ENCODE assay signal across 12 cellular contexts in the genomic region with DNA sequence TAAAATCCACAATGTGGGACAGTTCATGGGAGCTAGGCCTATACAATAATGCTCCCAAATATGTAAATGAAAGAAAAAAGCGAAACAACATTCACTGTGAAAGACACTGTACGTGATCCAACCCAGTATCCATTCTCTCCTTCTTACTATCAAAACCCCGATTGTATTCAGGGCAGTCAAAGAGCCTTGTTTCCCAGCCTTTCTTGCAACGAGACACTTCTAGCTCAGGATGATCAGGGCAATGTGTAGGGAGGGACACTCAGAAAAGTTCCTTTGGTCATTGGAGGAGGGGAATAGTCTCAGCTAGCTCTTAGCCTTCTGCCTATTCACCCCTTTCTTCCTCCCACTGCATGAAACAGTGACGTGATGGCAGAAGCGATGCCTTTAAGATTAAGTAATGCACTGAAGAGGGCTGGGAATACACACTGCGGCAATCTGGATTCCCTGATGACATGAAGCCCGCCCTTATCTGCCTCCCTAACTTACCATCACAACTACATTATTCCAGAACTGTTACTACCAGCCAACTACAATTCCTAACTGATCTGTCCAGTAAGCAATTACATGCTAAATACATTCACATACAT. TPM values are rescaled to one million over a fixed set of nuclear protein-coding genes. Genes with fewer than 3 reads are reported as not detected.
DNase-seq lines count a peak whose midpoint lies in the region; ATAC-seq and TF ChIP-seq lines count a peak whose summit lies in the region.
"Had no signal": no experiment of that assay in that cellular context is flagged by ENCODE, and none has a peak within 500 bp of the region (broad histone marks: within the 10 kb centered on the region; RNA-seq: fewer than 3 reads in every experiment).

No MANE protein-coding gene starts in this region.

- no peak for TF ChIP-seq EP300 in esophagus muscularis mucosa (IDR thresholded peaks at IDR 0.05)

- DNase-seq in esophagus muscularis mucosa (ENCODE audit: extremely low spot score) = no peak
- peak; percentile 22 for DNase-seq in midbrain (lab: John Stamatoyannopoulos, UW)
- peak; percentile 65 for DNase-seq in testis
- DNase-seq in activated CD4-positive, CD25-positive, alpha-beta regulatory T cell (lab: John Stamatoyannopoulos, UW) = no peak
- no peak for DNase-seq in activated T-helper 1 cell treated with anti-CD3 and anti-CD28 coated beads, Interleukin-12 subunit alpha, Interleukin-12 subunit beta, Interleukin-2, Interleukin-4 antibody, amounts not matched to agents 30 ng/mL and 10 ng/mL and 1 ng/mL, durations not matched to agents 14 hours and 24 hours and 36 hours (ENCODE audit: low spot score)
- DNase-seq: amniotic stem cell, NCI-H1417 treated with DMSO at 0.1 percent for 48 hours, T-helper 9 cell had no signal

- peaks cover 22 to 55% (median 46%) of the 10 kb centered on the region in 4 donors for H3K4me1 ChIP-seq in esophagus muscularis mucosa
- H3K4me1 ChIP-seq in testis = peaks cover 13% of the 10 kb centered on the region

- H3K27ac ChIP-seq in esophagus muscularis mucosa (replicated peaks in 1 of 4) (peak overlapping the region; percentile 25 to 60 (median 35)), testis (peak overlapping the region; percentile 60 to 71)

- TF ChIP-seq CTCF in esophagus muscularis mucosa (IDR thresholded peaks at IDR 0.05) (no peak), testis (IDR thresholded peaks at IDR 0.05) (no peak)

- H3K27me3 ChIP-seq in esophagus muscularis mucosa = no peaks in the 10 kb centered on the region
- H3K27me3 ChIP-seq in testis = no peaks in the 10 kb centered on the region

- H3K36me3 ChIP-seq in esophagus muscularis mucosa (peaks cover 0 to 18% (median 10%) of the 10 kb centered on the region in 4 donors), testis (ENCODE audit: low read depth, missing control alignments) (no peaks in the 10 kb centered on the region)

- peak; percentile 14 for ATAC-seq in SK-N-SH treated with all-trans-retinoic acid at 6 μM for 48 hours
- ATAC-seq in GM21717 (IDR thresholded peaks at IDR 0.05; ENCODE audit: unreplicated experiment) = no peak
- ATAC-seq in HG02571 (IDR thresholded peaks at IDR 0.05; ENCODE audit: unreplicated experiment) = no peak
- ATAC-seq: esophagus mucosa had no signal

- H3K4me3 ChIP-seq in esophagus muscularis mucosa = peak overlapping the region in 1 of 4 donors; percentile 9
- no peak overlapping the region for H3K4me3 ChIP-seq in testis

- no peaks in the 10 kb centered on the region for H3K9me3 Mint-ChIP-seq in activated T-helper 1 cell treated with anti-CD3 and anti-CD28 coated beads, Interleukin-12 subunit alpha, Interleukin-12 subunit beta, Interleukin-2, Interleukin-4 antibody, amounts not matched to agents 30 ng/mL and 10 ng/mL and 1 ng/mL, durations not matched to agents 14 hours and 24 hours and 36 hours

- 58% methylated on average over 8 of the region's 8 CpGs for WGBS in esophagus muscularis mucosa
- WGBS in testis, 2 donors = 75 to 82% methylated on average over 8 of the region's 8 CpGs

- H3K4me3 Mint-ChIP-seq in activated T-helper 1 cell treated with anti-CD3 and anti-CD28 coated beads, Interleukin-12 subunit alpha, Interleukin-12 subunit beta, Interleukin-2, Interleukin-4 antibody, amounts not matched to agents 30 ng/mL and 10 ng/mL and 1 ng/mL, durations not matched to agents 14 hours and 24 hours and 36 hours = no peak overlapping the region

- H3K36me3 Mint-ChIP-seq in activated T-helper 1 cell treated with anti-CD3 and anti-CD28 coated beads, Interleukin-12 subunit alpha, Interleukin-12 subunit beta, Interleukin-2, Interleukin-4 antibody, amounts not matched to agents 30 ng/mL and 10 ng/mL and 1 ng/mL, durations not matched to agents 14 hours and 24 hours and 36 hours (ENCODE audit: low read depth) = peaks cover 7% of the 10 kb centered on the region

- H3K4me1 Mint-ChIP-seq in activated T-helper 1 cell treated with anti-CD3 and anti-CD28 coated beads, Interleukin-12 subunit alpha, Interleukin-12 subunit beta, Interleukin-2, Interleukin-4 antibody, amounts not matched to agents 30 ng/mL and 10 ng/mL and 1 ng/mL, durations not matched to agents 14 hours and 24 hours and 36 hours (ENCODE audit: low read depth) = peaks cover 16% of the 10 kb centered on the region

- H3K27ac Mint-ChIP-seq in activated T-helper 1 cell treated with anti-CD3 and anti-CD28 coated beads, Interleukin-12 subunit alpha, Interleukin-12 subunit beta, Interleukin-2, Interleukin-4 antibody, amounts not matched to agents 30 ng/mL and 10 ng/mL and 1 ng/mL, durations not matched to agents 14 hours and 24 hours and 36 hours = no peak overlapping the region

- no peaks in the 10 kb centered on the region for H3K27me3 Mint-ChIP-seq in activated T-helper 1 cell treated with anti-CD3 and anti-CD28 coated beads, Interleukin-12 subunit alpha, Interleukin-12 subunit beta, Interleukin-2, Interleukin-4 antibody, amounts not matched to agents 30 ng/mL and 10 ng/mL and 1 ng/mL, durations not matched to agents 14 hours and 24 hours and 36 hours (ENCODE audit: insufficient read depth)

- TF ChIP-seq POLR2A in esophagus muscularis mucosa (IDR thresholded peaks at IDR 0.05; ENCODE audit: low read depth) (no peak), testis (IDR thresholded peaks at IDR 0.05) (no peak)

- H3K9me3 ChIP-seq in esophagus muscularis mucosa (no peaks in the 10 kb centered on the region), testis (no peaks in the 10 kb centered on the region)

- intact Hi-C loops in esophagus muscularis mucosa (cut with DNase I) = no loop called here
- intact Hi-C loops in testis (cut with DNase I; ENCODE audit: low total_unique reads) = no loop called here
- intact Hi-C loops in activated T-helper 1 cell treated with anti-CD3 and anti-CD28 coated beads, Interleukin-12 subunit alpha, Interleukin-12 subunit beta, Interleukin-2, Interleukin-4 antibody, amounts not matched to agents 30 ng/mL and 10 ng/mL and 1 ng/mL, durations not matched to agents 14 hours and 24 hours and 36 hours (cut with micrococcal nuclease) = no loop called here

TF ChIP-seq in SK-N-SH treated with all-trans-retinoic acid at 6 μM for 48 hours, 23 proteins besides CTCF, POLR2A, EP300 and RAD21:
- TF ChIP-seq, protein P1, sequence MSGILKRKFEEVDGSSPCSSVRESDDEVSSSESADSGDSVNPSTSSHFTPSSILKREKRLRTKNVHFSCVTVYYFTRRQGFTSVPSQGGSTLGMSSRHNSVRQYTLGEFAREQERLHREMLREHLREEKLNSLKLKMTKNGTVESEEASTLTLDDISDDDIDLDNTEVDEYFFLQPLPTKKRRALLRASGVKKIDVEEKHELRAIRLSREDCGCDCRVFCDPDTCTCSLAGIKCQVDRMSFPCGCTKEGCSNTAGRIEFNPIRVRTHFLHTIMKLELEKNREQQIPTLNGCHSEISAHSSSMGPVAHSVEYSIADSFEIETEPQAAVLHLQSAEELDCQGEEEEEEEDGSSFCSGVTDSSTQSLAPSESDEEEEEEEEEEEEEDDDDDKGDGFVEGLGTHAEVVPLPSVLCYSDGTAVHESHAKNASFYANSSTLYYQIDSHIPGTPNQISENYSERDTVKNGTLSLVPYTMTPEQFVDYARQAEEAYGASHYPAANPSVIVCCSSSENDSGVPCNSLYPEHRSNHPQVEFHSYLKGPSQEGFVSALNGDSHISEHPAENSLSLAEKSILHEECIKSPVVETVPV (CRISPR knock-in tag; IDR thresholded peaks at IDR 0.05) = no peak
- TF ChIP-seq ISL1 (CRISPR knock-in tag; IDR thresholded peaks at IDR 0.05) = peak; percentile 61

RNA-seq across cellular contexts. Expression of gene UBE2H, which starts 27.3 kb away (rescaled TPM):
- total RNA-seq in esophagus muscularis mucosa = 100 to 1,000 TPM in 1 of 4 donors, 10 to 100 TPM in 3; 68.3 to 123 (median 91.4) TPM
- total RNA-seq in testis = 100 to 1,000 TPM; 126 to 130 TPM
- 93.5 TPM for polyA plus RNA-seq in testis (ENCODE audit: insufficient read depth, low read depth, low replicate concordance)
- total RNA-seq in activated T-helper 1 cell treated with anti-CD3 and anti-CD28 coated beads, Interleukin-12 subunit alpha, Interleukin-12 subunit beta, Interleukin-2, Interleukin-4 antibody, amounts not matched to agents 30 ng/mL and 10 ng/mL and 1 ng/mL, durations not matched to agents 14 hours and 24 hours and 36 hours = 27.1 TPM in 2 replicates

Comparison
In these comparisons a context has a peak if more than half of its experiments do, and no peak if none do; other contexts are left out.
1. DNase-seq: peak in midbrain (single experiment) and testis (single experiment); none in esophagus muscularis mucosa (single experiment), activated CD4-positive, CD25-positive, alpha-beta regulatory T cell (0 of 4) and activated T-helper 1 cell treated with anti-CD3 and anti-CD28 coated beads, Interleukin-12 subunit alpha, Interleukin-12 subunit beta, Interleukin-2, Interleukin-4 antibody, amounts not matched to agents 30 ng/mL and 10 ng/mL and 1 ng/mL, durations not matched to agents 14 hours and 24 hours and 36 hours (single experiment).